Comparison of ENCODE assay signal across 8 cellular contexts in the genomic region with DNA sequence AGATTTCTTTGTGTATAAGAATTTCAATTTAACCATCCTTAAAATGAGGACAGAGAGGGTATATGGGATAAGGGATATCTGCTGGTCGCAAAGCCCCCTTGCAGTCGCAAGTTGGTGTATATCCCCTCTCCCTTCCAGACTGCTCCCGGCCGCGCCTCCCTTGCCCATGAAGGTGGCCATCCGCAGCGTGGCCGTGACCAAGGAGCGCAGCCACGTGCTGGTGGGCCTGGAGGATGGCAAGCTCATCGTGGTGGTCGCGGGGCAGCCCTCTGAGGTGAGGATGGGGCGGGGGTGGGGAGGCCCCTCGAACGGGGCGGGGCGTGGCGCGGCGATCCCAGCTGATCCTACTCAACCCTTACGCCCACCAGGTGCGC. TPM values are rescaled to one million over a fixed set of nuclear protein-coding genes. Genes with fewer than 3 reads are reported as not detected.
DNase-seq lines count a peak whose midpoint lies in the region; TF ChIP-seq lines count a peak whose summit lies in the region.

No MANE protein-coding gene starts in this region.

- H3K27ac ChIP-seq in Peyer's patch (peak overlapping the region in 3 of 4 donors; percentile 70 to 83 (median 75)), fibroblast of lung (ENCODE audit: insufficient read depth, low read length) (no peak overlapping the region)

- H3K9ac ChIP-seq in fibroblast of lung (ENCODE audit: insufficient read depth, low read length): peak overlapping the region; percentile 13

- no peaks in the 10 kb centered on the region for H3K27me3 Mint-ChIP-seq in osteocyte (ENCODE audit: unreplicated experiment)

- no peaks in the 10 kb centered on the region for H3K27me3 ChIP-seq in BE2C
- no peaks in the 10 kb centered on the region for H3K27me3 ChIP-seq in Peyer's patch
- H3K27me3 ChIP-seq in fibroblast of lung (ENCODE audit: control insufficient read depth, insufficient read depth, low read length): no peaks in the 10 kb centered on the region

- TF ChIP-seq CTCF in BE2C (IDR thresholded peaks at IDR 0.05; ENCODE audit: low read depth, low read length) (no peak), Peyer's patch (IDR thresholded peaks at IDR 0.05) (no peak), fibroblast of lung (conservative IDR thresholded peaks at IDR 0.05 in 1 of 2, IDR thresholded peaks at IDR 0.05 in 1 of 2; ENCODE audit: low read depth in 1 of 2, low read length in 2 of 2) (no peak), osteocyte (IDR thresholded peaks at IDR 0.05) (no peak)

- H3K4me3 Mint-ChIP-seq in osteocyte (ENCODE audit: unreplicated experiment): peak overlapping the region; percentile 44

- peak overlapping the region; percentile 40 for H3K4me2 ChIP-seq in fibroblast of lung (ENCODE audit: extremely low read depth, insufficient read depth, low read length)

- peak overlapping the region; percentile 28 for H3K4me3 ChIP-seq in BE2C (ENCODE audit: low read depth, low read length)
- peak overlapping the region; percentile 29 to 61 (median 51) for H3K4me3 ChIP-seq in Peyer's patch
- peak overlapping the region; percentile 35 to 54 (median 46) for H3K4me3 ChIP-seq in fibroblast of lung (replicated peaks in 1 of 4; ENCODE audit: control extremely low read depth in 1 of 4, insufficient read depth in 1 of 4, low read depth in 3 of 4, low read length in 4 of 4)

- H3K9me3 ChIP-seq in BE2C (no peaks in the 10 kb centered on the region), Peyer's patch (no peaks in the 10 kb centered on the region), fibroblast of lung (ENCODE audit: control insufficient read depth, insufficient read depth, low read depth, low read length) (no peaks in the 10 kb centered on the region)

- H3K36me3 ChIP-seq in BE2C (0 out of 2 replicates have a peak, but pooled peaks cover 2% of the 10 kb centered on the region), Peyer's patch (peaks cover 0 to 48% (median 0%) of the 10 kb centered on the region in 3 donors), fibroblast of lung (ENCODE audit: control insufficient read depth, insufficient read depth, low read length) (no peaks in the 10 kb centered on the region)

- TF ChIP-seq POLR2A in Peyer's patch (IDR thresholded peaks at IDR 0.05): no peak

- no peaks in the 10 kb centered on the region for H3K9me3 Mint-ChIP-seq in osteocyte (ENCODE audit: unreplicated experiment)

- no peaks in the 10 kb centered on the region for H4K20me1 ChIP-seq in fibroblast of lung (ENCODE audit: control insufficient read depth, extremely low read depth, insufficient read depth, low read length)

- DNase-seq in BE2C (no peak), Peyer's patch (no peak), fibroblast of lung (ENCODE audit: low read depth in 2 of 2) (no peak), osteocyte (ENCODE audit: extremely low spot score, unreplicated experiment) (no peak), dermis blood vessel endothelial cell (no peak), NCI-H2107 (lab: John Stamatoyannopoulos, UW) (no peak), NCI-H748 (lab: John Stamatoyannopoulos, UW; ENCODE audit: unreplicated experiment) (no peak)
- no peak for DNase-seq in effector CD8-positive, alpha-beta T cell (lab: John Stamatoyannopoulos, UW)

- peak overlapping the region; percentile 70 for H2AFZ ChIP-seq in fibroblast of lung (ENCODE audit: low read length)

- no peaks in the 10 kb centered on the region for H3K79me2 ChIP-seq in fibroblast of lung (ENCODE audit: control insufficient read depth, insufficient read depth, low read length)

- no peaks in the 10 kb centered on the region for H3K4me1 ChIP-seq in BE2C
- H3K4me1 ChIP-seq in Peyer's patch: peaks cover 0 to 8% (median 3%) of the 10 kb centered on the region in 4 donors
- peaks cover 6% of the 10 kb centered on the region for H3K4me1 ChIP-seq in fibroblast of lung (ENCODE audit: control insufficient read depth, extremely low read depth, insufficient read depth, low read length)

- no peak overlapping the region for H3K27ac Mint-ChIP-seq in osteocyte (ENCODE audit: unreplicated experiment)

- peaks cover 10% of the 10 kb centered on the region for H3K4me1 Mint-ChIP-seq in osteocyte (ENCODE audit: unreplicated experiment)

- no peaks in the 10 kb centered on the region for H3K36me3 Mint-ChIP-seq in osteocyte (ENCODE audit: unreplicated experiment)

RNA-seq across cellular contexts. Expression of a gene that starts 29.4 kb away (rescaled TPM):
- polyA plus RNA-seq in BE2C (2012; ENCODE audit: insufficient read depth, insufficient read length, low read depth): 16.3 TPM
- total RNA-seq in Peyer's patch (100 to 1,000 TPM; 111 to 304 (median 229) TPM), fibroblast of lung (2.1 and 4.5 TPM in 2 replicates), osteocyte (14.0 and 21.8 TPM in 2 replicates), dermis blood vessel endothelial cell (30.6 and 52.2 TPM in 2 replicates)
- polyA plus RNA-seq in fibroblast of lung: 1.5 and 2.5 TPM in 2 replicates
- 2.1 and 3.3 TPM in 2 replicates for polyA plus RNA-seq in fibroblast of lung (2012)
- 23.4 and 24.0 TPM in 2 replicates for polyA minus RNA-seq in fibroblast of lung (ENCODE audit: low replicate concordance)

RNA-seq across cellular contexts. Expression of a gene that starts 32.3 kb away (rescaled TPM):
- polyA plus RNA-seq in BE2C (2012; ENCODE audit: insufficient read depth, insufficient read length, low read depth): 80.9 TPM
- total RNA-seq in Peyer's patch: 10 to 100 TPM; 41.7 to 90.0 (median 59.2) TPM
- total RNA-seq in fibroblast of lung: 25.9 and 29.2 TPM in 2 replicates
- 28.0 and 28.4 TPM in 2 replicates for polyA plus RNA-seq in fibroblast of lung
- polyA plus RNA-seq in fibroblast of lung (2012): 31.7 and 39.5 TPM in 2 replicates
- 22.0 and 34.3 TPM in 2 replicates for polyA minus RNA-seq in fibroblast of lung (ENCODE audit: low replicate concordance)
- 34.5 and 37.4 TPM in 2 replicates for total RNA-seq in osteocyte
- 22.7 and 44.6 TPM in 2 replicates for total RNA-seq in dermis blood vessel endothelial cell
